7 cellular contexts compared by ENCODE assay signal in the genomic region with DNA sequence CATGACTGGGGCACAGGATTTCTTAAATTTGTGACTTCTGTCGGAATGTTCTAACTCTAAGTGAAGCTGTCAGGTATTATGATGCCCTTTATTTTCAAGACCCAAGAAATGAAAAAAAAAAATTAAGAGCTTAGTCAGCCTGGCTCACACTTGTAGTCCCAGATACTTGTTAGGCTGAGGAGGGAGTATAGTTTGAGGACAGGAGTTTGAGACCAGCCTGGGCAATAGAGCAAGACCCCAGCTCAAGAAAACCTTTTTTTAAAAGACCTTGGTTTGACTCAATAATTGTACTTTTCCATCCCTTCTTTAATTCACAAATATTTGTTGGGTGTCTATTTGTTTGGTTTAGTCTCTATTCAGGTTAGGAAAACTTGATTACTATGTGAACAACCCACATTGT.
"Had no signal": no experiment of that assay in that cellular context is flagged by ENCODE, and none has a peak within 500 bp of the region (broad histone marks: within the 10 kb centered on the region; RNA-seq: fewer than 3 reads in every experiment).

No MANE protein-coding gene starts in this region.

- H3K4me2 ChIP-seq: KMS-11 had no signal

- H3K9ac ChIP-seq: KMS-11 had no signal

- H3K27ac ChIP-seq: HL-60, KMS-11 had no signal

- FAIRE-seq: HepG2, HTR-8/SVneo had no signal

- ATAC-seq: HepG2 had no signal

- DNase-seq: IMR-90, KBM-7, KG1 had no signal
